20 cellular contexts compared by ENCODE assay signal in the genomic region with DNA sequence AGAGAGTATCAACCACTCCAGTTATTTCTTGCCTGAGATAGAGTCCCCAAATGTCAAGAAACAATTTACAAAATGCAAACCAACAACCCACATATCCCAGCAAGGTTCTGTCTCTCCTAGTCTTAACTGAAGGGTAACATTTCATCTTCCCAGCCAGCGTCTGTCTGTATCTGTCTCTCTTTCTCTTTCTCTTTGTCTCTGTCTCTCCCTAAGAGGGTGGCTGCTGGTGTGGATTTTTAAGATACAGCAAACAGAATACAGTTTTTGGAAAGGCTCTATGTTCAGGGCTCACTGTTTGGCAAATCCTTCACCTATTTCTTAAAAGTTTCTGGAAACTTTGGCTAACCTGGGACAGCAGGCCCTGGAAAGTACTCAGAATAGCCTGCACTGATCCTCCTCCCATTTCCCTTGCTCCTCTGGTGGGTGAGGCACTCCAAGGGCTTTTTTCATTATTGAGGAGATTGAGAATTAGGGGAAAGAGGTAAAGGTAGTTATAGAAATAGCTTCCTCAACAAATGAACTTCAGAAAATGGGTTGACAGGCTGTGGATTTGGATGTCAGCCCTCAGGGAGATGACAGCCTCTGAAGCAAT. TPM values are rescaled to one million over a fixed set of nuclear protein-coding genes. Genes with fewer than 3 reads are reported as not detected.
A peak's percentile ranks its signal among the peaks of the same experiment; 100 is the strongest.
DNase-seq lines count a peak whose midpoint lies in the region; ATAC-seq and TF ChIP-seq lines count a peak whose summit lies in the region.
"Had no signal": no experiment of that assay in that cellular context is flagged by ENCODE, and none has a peak within 500 bp of the region (broad histone marks: within the 10 kb centered on the region; RNA-seq: fewer than 3 reads in every experiment).

No MANE protein-coding gene starts in this region.

- TF ChIP-seq POLR2A in esophagus squamous epithelium (IDR thresholded peaks at IDR 0.05) = no peak

- no peaks in the 10 kb centered on the region for H3K9me3 Mint-ChIP-seq in neural crest cell
- H3K9me3 Mint-ChIP-seq in natural killer cell treated with Interleukin-12 subunit alpha and Interleukin-12 subunit beta and Interleukin-15 and Interleukin-18, amount 100 ng/mL, for 72 hours = no peaks in the 10 kb centered on the region
- H3K9me3 Mint-ChIP-seq: activated CD4-positive, alpha-beta memory T cell treated with anti-CD3 and anti-CD28 coated beads, Interleukin-2, amount 10 ng/mL, durations not matched to agents 7 days and 5 days; activated T-helper 1 cell treated with anti-CD3 and anti-CD28 coated beads, Interleukin-12 subunit alpha, Interleukin-12 subunit beta, Interleukin-2, Interleukin-4 antibody, amounts not matched to agents 30 ng/mL and 10 ng/mL and 1 ng/mL, durations not matched to agents 14 hours and 24 hours and 36 hours; CD4-positive, CD25-positive, alpha-beta regulatory T cell; nephron progenitor cell had no signal

- ATAC-seq in aorta (ENCODE audit: low FRiP score) = no peak
- no peak for ATAC-seq in natural killer cell treated with Interleukin-12 subunit alpha and Interleukin-12 subunit beta and Interleukin-15 and Interleukin-18, amount 100 ng/mL, for 72 hours
- ATAC-seq in GM18868 (IDR thresholded peaks at IDR 0.05; ENCODE audit: unreplicated experiment) = no peak
- ATAC-seq: esophagus mucosa, HCT116 had no signal

- DNase-seq in esophagus squamous epithelium (lab: John Stamatoyannopoulos, UW) (no peak), neural crest cell (ENCODE audit: low read depth, low spot score) (no peak), aorta (no peak), KBM-7 (no peak)
- no peak for DNase-seq in natural killer cell treated with Interleukin-12 subunit alpha and Interleukin-12 subunit beta and Interleukin-15 and Interleukin-18, amount 100 ng/mL, for 72 hours (ENCODE audit: low spot score)
- DNase-seq: activated CD4-positive, alpha-beta memory T cell treated with anti-CD3 and anti-CD28 coated beads, Interleukin-2, amount 10 ng/mL, durations not matched to agents 7 days and 5 days; amygdala; CD4-positive, CD25-positive, alpha-beta regulatory T cell; cortex of kidney; DMS79 treated with DMSO at 0.1 percent for 48 hours; hypothalamus; SK-N-SH; stimulated activated CD4-positive, alpha-beta T cell treated with anti-CD3 and anti-CD28 coated beads, Interleukin-4, amount 100 ng/mL, for 24 hours had no signal

- H3K36me3 ChIP-seq in esophagus squamous epithelium = no peaks in the 10 kb centered on the region
- no peaks in the 10 kb centered on the region for H3K36me3 ChIP-seq in aorta (ENCODE audit: control insufficient read depth in 1 of 2, insufficient read depth in 2 of 2, low read length in 1 of 2)

- H3K36me3 Mint-ChIP-seq in neural crest cell (ENCODE audit: low read depth) = no peaks in the 10 kb centered on the region
- H3K36me3 Mint-ChIP-seq in natural killer cell treated with Interleukin-12 subunit alpha and Interleukin-12 subunit beta and Interleukin-15 and Interleukin-18, amount 100 ng/mL, for 72 hours = no peaks in the 10 kb centered on the region

- H3K4me3 Mint-ChIP-seq in neural crest cell = peak overlapping the region; percentile 82
- H3K4me3 Mint-ChIP-seq in natural killer cell treated with Interleukin-12 subunit alpha and Interleukin-12 subunit beta and Interleukin-15 and Interleukin-18, amount 100 ng/mL, for 72 hours = no peak overlapping the region
- H3K4me3 Mint-ChIP-seq: activated CD4-positive, alpha-beta memory T cell treated with anti-CD3 and anti-CD28 coated beads, Interleukin-2, amount 10 ng/mL, durations not matched to agents 7 days and 5 days; activated T-helper 1 cell treated with anti-CD3 and anti-CD28 coated beads, Interleukin-12 subunit alpha, Interleukin-12 subunit beta, Interleukin-2, Interleukin-4 antibody, amounts not matched to agents 30 ng/mL and 10 ng/mL and 1 ng/mL, durations not matched to agents 14 hours and 24 hours and 36 hours; nephron progenitor cell had no signal

- peaks cover 4% of the 10 kb centered on the region for H3K27me3 Mint-ChIP-seq in neural crest cell (ENCODE audit: low read depth)
- H3K27me3 Mint-ChIP-seq in natural killer cell treated with Interleukin-12 subunit alpha and Interleukin-12 subunit beta and Interleukin-15 and Interleukin-18, amount 100 ng/mL, for 72 hours = no peaks in the 10 kb centered on the region

- no peak overlapping the region for H3K27ac Mint-ChIP-seq in neural crest cell (ENCODE audit: unreplicated experiment)
- no peak overlapping the region for H3K27ac Mint-ChIP-seq in natural killer cell treated with Interleukin-12 subunit alpha and Interleukin-12 subunit beta and Interleukin-15 and Interleukin-18, amount 100 ng/mL, for 72 hours
- H3K27ac Mint-ChIP-seq: activated CD4-positive, alpha-beta memory T cell treated with anti-CD3 and anti-CD28 coated beads, Interleukin-2, amount 10 ng/mL, durations not matched to agents 7 days and 5 days; activated T-helper 1 cell treated with anti-CD3 and anti-CD28 coated beads, Interleukin-12 subunit alpha, Interleukin-12 subunit beta, Interleukin-2, Interleukin-4 antibody, amounts not matched to agents 30 ng/mL and 10 ng/mL and 1 ng/mL, durations not matched to agents 14 hours and 24 hours and 36 hours; CD4-positive, CD25-positive, alpha-beta regulatory T cell; nephron progenitor cell had no signal

- TF ChIP-seq CTCF in WI38 (IDR thresholded peaks at IDR 0.05; ENCODE audit: low read depth, low read length) (no peak), esophagus squamous epithelium (IDR thresholded peaks at IDR 0.05) (no peak), neural crest cell (conservative IDR thresholded peaks at IDR 0.05) (no peak)

- H3K27ac ChIP-seq in esophagus squamous epithelium = peak overlapping the region; percentile 88 to 93 (median 92)
- peak overlapping the region; percentile 43 to 81 for H3K27ac ChIP-seq in aorta (ENCODE audit: low read depth in 1 of 2, low read length in 2 of 2)

- peaks cover 14% of the 10 kb centered on the region for H3K4me1 Mint-ChIP-seq in neural crest cell
- peaks cover 16 to 25% of the 10 kb centered on the region in 2 donors for H3K4me1 Mint-ChIP-seq in natural killer cell treated with Interleukin-12 subunit alpha and Interleukin-12 subunit beta and Interleukin-15 and Interleukin-18, amount 100 ng/mL, for 72 hours (ENCODE audit: low read depth in 2 of 2)

- H3K9me3 ChIP-seq in esophagus squamous epithelium (no peaks in the 10 kb centered on the region), aorta (ENCODE audit: control insufficient read depth, low read length) (no peaks in the 10 kb centered on the region)
- H3K9me3 ChIP-seq: SK-N-SH had no signal

- H3K4me3 ChIP-seq in WI38 (ENCODE audit: low read depth, low read length) (peak overlapping the region; percentile 79), esophagus squamous epithelium (peak overlapping the region in 3 of 4 donors; percentile 31 to 83 (median 34)), aorta (ENCODE audit: low read length in 2 of 2) (no peak overlapping the region)

- intact Hi-C loops in esophagus squamous epithelium (cut with DNase I) = no loop called here
- intact Hi-C loops in aorta (cut with DNase I) = no loop called here

- H3K4me1 ChIP-seq in esophagus squamous epithelium (peaks cover 0 to 96% (median 59%) of the 10 kb centered on the region in 3 donors), aorta (ENCODE audit: control insufficient read depth in 1 of 2, insufficient read depth in 2 of 2, low read length in 2 of 2) (peaks cover 0 to 13% of the 10 kb centered on the region in 2 donors)

- WGBS in esophagus squamous epithelium, 2 donors = 24 to 62% methylated on average over 1 of the region's 1 CpG
- 71 to 74% methylated on average over 1 of the region's 1 CpG for WGBS in aorta, 2 donors

- peaks cover 0 to 99% (median 7%) of the 10 kb centered on the region in 4 donors for H3K27me3 ChIP-seq in esophagus squamous epithelium
- no peaks in the 10 kb centered on the region for H3K27me3 ChIP-seq in aorta (ENCODE audit: control insufficient read depth in 1 of 2, insufficient read depth in 2 of 2, low read length in 1 of 2)

- in situ Hi-C loops in KBM-7 (cut with MboI; ENCODE audit: low pct_unique_long_range_greater_than_20kb, low sequenced_read_pairs) = no loop called here

RNA-seq across cellular contexts. Expression of gene HOXB4, which starts 6.2 kb away (rescaled TPM):
- total RNA-seq in esophagus squamous epithelium = 1 to 10 TPM in 3 of 4 donors, under 1 TPM in 1; 0.27 to 2.9 (median 1.8) TPM
- total RNA-seq in neural crest cell = 4.4 and 5.0 TPM in 2 replicates
- 10 to 100 TPM in 1 of 2 donors, 1 to 10 TPM in 1; 6.6 to 17.9 TPM for total RNA-seq in aorta
- polyA plus RNA-seq in aorta = 10 to 100 TPM in 1 of 2 donors, 1 to 10 TPM in 1; 1.4 to 11.5 TPM
- 1 to 10 TPM; 6.9 to 8.2 TPM for total RNA-seq in natural killer cell treated with Interleukin-12 subunit alpha and Interleukin-12 subunit beta and Interleukin-15 and Interleukin-18, amount 100 ng/mL, for 72 hours

RNA-seq across cellular contexts. Expression of gene HOXB3, which starts 18.1 kb away (rescaled TPM):
- total RNA-seq in esophagus squamous epithelium = 10 to 100 TPM in 1 of 4 donors, 1 to 10 TPM in 3; 2.5 to 11.1 (median 5.8) TPM
- total RNA-seq in neural crest cell = 21.9 and 22.8 TPM in 2 replicates
- 10 to 100 TPM; 20.0 to 62.9 TPM for total RNA-seq in aorta
- polyA plus RNA-seq in aorta = 10 to 100 TPM in 1 of 2 donors, 1 to 10 TPM in 1; 2.4 to 30.5 TPM
- total RNA-seq in natural killer cell treated with Interleukin-12 subunit alpha and Interleukin-12 subunit beta and Interleukin-15 and Interleukin-18, amount 100 ng/mL, for 72 hours = 10 to 100 TPM in 1 of 2 donors, 1 to 10 TPM in 1; 9.0 to 15.4 TPM

RNA-seq across cellular contexts. Expression of gene HOXB5, which starts 21.7 kb away (rescaled TPM):
- total RNA-seq in esophagus squamous epithelium = not detected
- 2.3 and 2.6 TPM in 2 replicates for total RNA-seq in neural crest cell
- 1 to 10 TPM; 1.4 to 5.9 TPM for total RNA-seq in aorta
- 1 to 10 TPM in 1 of 2 donors, not detected in 1; 3.6 TPM for polyA plus RNA-seq in aorta
- total RNA-seq in natural killer cell treated with Interleukin-12 subunit alpha and Interleukin-12 subunit beta and Interleukin-15 and Interleukin-18, amount 100 ng/mL, for 72 hours = under 1 TPM in 1 of 2 donors, not detected in 1; 0.70 TPM
- total RNA-seq: activated T-helper 1 cell treated with anti-CD3 and anti-CD28 coated beads, Interleukin-12 subunit alpha, Interleukin-12 subunit beta, Interleukin-2, Interleukin-4 antibody, amounts not matched to agents 30 ng/mL and 10 ng/mL and 1 ng/mL, durations not matched to agents 14 hours and 24 hours and 36 hours; CD4-positive, CD25-positive, alpha-beta regulatory T cell had no signal
- polyA plus RNA-seq: CD4-positive, CD25-positive, alpha-beta regulatory T cell; IgD-negative memory B cell; SK-N-SH had no signal

RNA-seq across cellular contexts. Expression of gene HOXB2, which starts 27.0 kb away (rescaled TPM):
- total RNA-seq in esophagus squamous epithelium (10 to 100 TPM in 3 of 4 donors, 1 to 10 TPM in 1; 9.2 to 24.2 (median 17.1) TPM), neural crest cell (60.0 and 60.9 TPM in 2 replicates), aorta (10 to 100 TPM; 25.4 to 36.9 TPM)
- 10 to 100 TPM in 1 of 2 donors, 1 to 10 TPM in 1; 7.6 to 61.0 TPM for polyA plus RNA-seq in aorta
- total RNA-seq in natural killer cell treated with Interleukin-12 subunit alpha and Interleukin-12 subunit beta and Interleukin-15 and Interleukin-18, amount 100 ng/mL, for 72 hours = 10 to 100 TPM; 20.8 to 30.0 TPM

RNA-seq across cellular contexts. Expression of gene HOXB6, which starts 32.9 kb away (rescaled TPM):
- total RNA-seq in esophagus squamous epithelium (1 to 10 TPM in 2 of 4 donors, not detected in 2; 1.3 to 3.1 TPM), neural crest cell (9.6 and 11.5 TPM in 2 replicates), aorta (10 to 100 TPM in 1 of 2 donors, 1 to 10 TPM in 1; 5.8 to 16.8 TPM)
- 1 to 10 TPM; 3.9 to 4.1 TPM for polyA plus RNA-seq in aorta
- 1 to 10 TPM; 1.9 to 2.2 TPM for total RNA-seq in natural killer cell treated with Interleukin-12 subunit alpha and Interleukin-12 subunit beta and Interleukin-15 and Interleukin-18, amount 100 ng/mL, for 72 hours
- total RNA-seq: CD4-positive, CD25-positive, alpha-beta regulatory T cell had no signal
- polyA plus RNA-seq: CD4-positive, CD25-positive, alpha-beta regulatory T cell; IgD-negative memory B cell; SK-N-SH had no signal

Comparison
In these comparisons a context has a peak if more than half of its experiments do, and no peak if none do; other contexts are left out.
1. H3K4me3 ChIP-seq: peak in WI38 (single experiment) and esophagus squamous epithelium (3 of 4); none in aorta (0 of 2).